In the genomic region with DNA sequence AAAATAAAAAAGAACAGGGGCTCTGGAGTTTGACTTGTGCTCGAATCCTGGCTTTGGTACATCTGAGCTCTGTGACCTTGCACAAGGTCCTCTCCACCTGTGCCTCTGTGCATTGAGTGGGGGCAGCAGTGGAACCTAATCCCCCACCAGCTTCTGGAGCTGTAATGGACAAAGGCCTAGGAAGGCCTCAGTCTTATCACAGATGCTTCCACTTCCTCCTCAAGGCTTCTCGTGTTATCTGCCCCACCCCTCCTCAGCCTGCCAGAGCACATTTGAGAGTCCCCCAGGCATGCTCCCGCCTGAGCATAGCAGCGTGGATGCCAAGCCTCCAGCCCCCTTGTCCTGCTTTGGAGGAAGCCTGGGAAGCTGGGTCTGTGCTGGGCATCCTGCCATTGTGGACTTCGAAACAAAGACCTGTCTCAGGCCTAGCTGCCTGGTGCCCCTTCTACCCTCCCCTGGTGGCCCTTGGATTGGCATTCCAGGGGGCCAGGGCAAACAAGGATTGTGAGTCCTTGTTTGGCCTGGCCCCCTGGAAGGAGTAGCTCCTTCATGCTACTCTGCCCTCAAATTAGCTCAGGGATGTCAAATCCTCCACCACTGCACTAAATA, we compare ENCODE assay signal across 15 cellular contexts. TPM values are rescaled to one million over a fixed set of nuclear protein-coding genes. Genes with fewer than 3 reads are reported as not detected.
DNase-seq lines count a peak whose midpoint lies in the region; ATAC-seq, FAIRE-seq and TF ChIP-seq lines count a peak whose summit lies in the region.
"Had no signal": no experiment of that assay in that cellular context is flagged by ENCODE, and none has a peak within 500 bp of the region (broad histone marks: within the 10 kb centered on the region; RNA-seq: fewer than 3 reads in every experiment).

No MANE protein-coding gene starts in this region.

- no peak overlapping the region for H3K4ac ChIP-seq in mesenchymal stem cell (ENCODE audit: low read depth in 1 of 2, low read length in 2 of 2)

- intact Hi-C loops in CD14-positive monocyte (cut with micrococcal nuclease) (no loop called here), pancreas (cut with DNase I) (no loop called here), A673 (cut with micrococcal nuclease; ENCODE audit: unreplicated experiment) (no loop called here)

- H3K9me3 Mint-ChIP-seq in CD14-positive monocyte = no peaks in the 10 kb centered on the region
- H3K9me3 Mint-ChIP-seq: activated T-cell treated with anti-CD3 and anti-CD28 coated beads, Interleukin-2, amount 50 U/mL, for 4 hours; mesothelial cell of epicardium had no signal

- H3K18ac ChIP-seq in mesenchymal stem cell (ENCODE audit: low read depth in 1 of 2, low read length in 2 of 2) = no peak overlapping the region

- H2AFZ ChIP-seq in Loucy (ENCODE audit: low read length) (0 out of 2 replicates have a peak overlapping the region, but pooled peaks have one; percentile 19), mesenchymal stem cell (ENCODE audit: low read depth, low read length) (no peak overlapping the region)
- H2AFZ ChIP-seq: GM23248 had no signal

- DNase-seq in CD14-positive monocyte (ENCODE audit: low spot score) (no peak), caudate nucleus (lab: John Stamatoyannopoulos, UW) (peak in 54 of 61 donors; percentile 16 to 89 (median 58)), mesenchymal stem cell (no peak), NCI-H1694 treated with DMSO at 0.1 percent for 48 hours (lab: John Stamatoyannopoulos, UW) (no peak), pancreas (no peak), A673 (ENCODE audit: low spot score) (no peak), NCI-H146 treated with DMSO at 0.1 percent for 48 hours (lab: John Stamatoyannopoulos, UW; ENCODE audit: unreplicated experiment) (no peak)
- DNase-seq: activated T-cell treated with anti-CD3 and anti-CD28 coated beads, Interleukin-2, amount 50 U/mL, for 4 hours; amniotic stem cell; GM23248; NCI-H345 had no signal

- peaks cover 16% of the 10 kb centered on the region for H3K79me1 ChIP-seq in mesenchymal stem cell (replicated peaks; ENCODE audit: low read length, poor library complexity, severe bottlenecking)

- H2BK12ac ChIP-seq in mesenchymal stem cell (ENCODE audit: low read length in 2 of 2) = no peak overlapping the region

- no peaks in the 10 kb centered on the region for H3F3A ChIP-seq in Loucy (ENCODE audit: low read depth)

- peak overlapping the region; percentile 69 for H4K8ac ChIP-seq in mesenchymal stem cell (ENCODE audit: low read length)

- H3K27ac Mint-ChIP-seq in CD14-positive monocyte = peak overlapping the region in 5 of 7 donors; percentile 2 to 80 (median 64)
- H3K27ac Mint-ChIP-seq: mesothelial cell of epicardium had no signal

- H3K14ac ChIP-seq in mesenchymal stem cell (ENCODE audit: low read length in 2 of 2) = no peak overlapping the region

- H2BK120ac ChIP-seq in mesenchymal stem cell (ENCODE audit: low read depth, low read length) = no peak overlapping the region

- TF ChIP-seq CTCF in CD14-positive monocyte (IDR thresholded peaks at IDR 0.05) = no peak
- no peak for TF ChIP-seq CTCF in Loucy (conservative IDR thresholded peaks at IDR 0.05; ENCODE audit: low read length)
- no peak for TF ChIP-seq CTCF in pancreas (IDR thresholded peaks at IDR 0.05)
- no peak for TF ChIP-seq CTCF in A673 (conservative IDR thresholded peaks at IDR 0.05; ENCODE audit: low read depth, low read length)

- no peak overlapping the region for H3K23ac ChIP-seq in mesenchymal stem cell (ENCODE audit: low read length in 2 of 2)

- H3K4me1 ChIP-seq in Loucy (ENCODE audit: insufficient read depth, low read length, poor library complexity, severe bottlenecking) = no peaks in the 10 kb centered on the region
- H3K4me1 ChIP-seq in mesenchymal stem cell (ENCODE audit: control insufficient read depth, insufficient read depth, low read depth, low read length) = peaks cover 13% of the 10 kb centered on the region
- H3K4me1 ChIP-seq in pancreas = no peaks in the 10 kb centered on the region
- H3K4me1 ChIP-seq in A673 (ENCODE audit: insufficient read depth, low read length, poor library complexity, severe bottlenecking) = peaks cover 7% of the 10 kb centered on the region
- H3K4me1 ChIP-seq: BLaER1 had no signal

- H3K4me1 Mint-ChIP-seq in CD14-positive monocyte = peaks cover 25% of the 10 kb centered on the region
- H3K4me1 Mint-ChIP-seq: mesothelial cell of epicardium had no signal

- H2BK15ac ChIP-seq in mesenchymal stem cell (ENCODE audit: low read depth, poor library complexity, severe bottlenecking) = no peak overlapping the region

- no peaks in the 10 kb centered on the region for H3K27me3 ChIP-seq in Loucy (ENCODE audit: insufficient read depth, low read length, poor library complexity, severe bottlenecking)
- H3K27me3 ChIP-seq in mesenchymal stem cell (ENCODE audit: control insufficient read depth in 1 of 2, insufficient read depth in 1 of 2, low read length in 2 of 2) = no peaks in the 10 kb centered on the region
- H3K27me3 ChIP-seq in pancreas = no peaks in the 10 kb centered on the region
- H3K27me3 ChIP-seq in A673 (replicated peaks; ENCODE audit: insufficient read depth, low read depth, low read length, poor library complexity) = no peaks in the 10 kb centered on the region
- H3K27me3 ChIP-seq: BLaER1, tibial nerve had no signal

- H3K4me2 ChIP-seq in Loucy (ENCODE audit: low read depth, low read length, poor library complexity, severe bottlenecking) = no peak overlapping the region
- H3K4me2 ChIP-seq in mesenchymal stem cell (ENCODE audit: low read length, poor library complexity, severe bottlenecking) = no peak overlapping the region
- H3K4me2 ChIP-seq: BLaER1 had no signal

- WGBS in mesenchymal stem cell = 79% methylated on average over 5 of the region's 5 CpGs
- 59 to 66% methylated on average over 5 of the region's 5 CpGs for WGBS in pancreas, 2 donors

- H3K36me3 ChIP-seq in Loucy (ENCODE audit: insufficient read depth, low read length) (no peaks in the 10 kb centered on the region), mesenchymal stem cell (ENCODE audit: control insufficient read depth in 1 of 2, insufficient read depth in 2 of 2, low read depth in 1 of 2, low read length in 2 of 2) (peaks cover 14 to 37% of the 10 kb centered on the region in 2 experiments), pancreas (no peaks in the 10 kb centered on the region), A673 (ENCODE audit: insufficient read depth, low read length, poor library complexity, severe bottlenecking) (no peaks in the 10 kb centered on the region)
- H3K36me3 ChIP-seq: BLaER1 had no signal

- H3K9me3 ChIP-seq in Loucy (ENCODE audit: insufficient read depth, low read depth, low read length) = no peaks in the 10 kb centered on the region
- H3K9me3 ChIP-seq in mesenchymal stem cell (ENCODE audit: control insufficient read depth, low read length) = no peaks in the 10 kb centered on the region
- no peaks in the 10 kb centered on the region for H3K9me3 ChIP-seq in pancreas
- H3K9me3 ChIP-seq in A673 (ENCODE audit: low read depth, low read length, poor library complexity, severe bottlenecking) = no peaks in the 10 kb centered on the region
- H3K9me3 ChIP-seq: BLaER1, tibial nerve had no signal

- H3K27me3 Mint-ChIP-seq in CD14-positive monocyte (ENCODE audit: low read depth in 3 of 3) = no peaks in the 10 kb centered on the region

- ATAC-seq in pancreas = no peak

- no peak overlapping the region for H2BK5ac ChIP-seq in mesenchymal stem cell (ENCODE audit: low read depth, low read length, poor library complexity, severe bottlenecking)

- H3K4me3 ChIP-seq in Loucy (ENCODE audit: low read length, poor library complexity, severe bottlenecking) = no peak overlapping the region
- H3K4me3 ChIP-seq in mesenchymal stem cell (ENCODE audit: insufficient read depth in 1 of 2, low read depth in 1 of 2, low read length in 2 of 2) = no peak overlapping the region
- H3K4me3 ChIP-seq in pancreas = no peak overlapping the region
- H3K4me3 ChIP-seq in A673 (ENCODE audit: low read depth, low read length, poor library complexity, severe bottlenecking) = no peak overlapping the region
- H3K4me3 ChIP-seq: BLaER1, GM23248, tibial nerve had no signal

- no TSS peak for BruUV-seq in A673 (replicated peaks; lab: Mats Ljungman, UMichigan)

- H3K4me3 Mint-ChIP-seq in CD14-positive monocyte = no peak overlapping the region
- H3K4me3 Mint-ChIP-seq: activated T-cell treated with anti-CD3 and anti-CD28 coated beads, Interleukin-2, amount 50 U/mL, for 4 hours; mesothelial cell of epicardium had no signal

- H3K27ac ChIP-seq in caudate nucleus (ENCODE audit: low read depth, low read length) (peak overlapping the region; percentile 68), mesenchymal stem cell (ENCODE audit: low read length, poor library complexity, severe bottlenecking) (no peak overlapping the region), pancreas (no peak overlapping the region), A673 (ENCODE audit: low read depth, low read length, poor library complexity, severe bottlenecking) (no peak overlapping the region)
- H3K27ac ChIP-seq: BLaER1, GM23248 had no signal

- no peak overlapping the region for H2AK5ac ChIP-seq in mesenchymal stem cell (ENCODE audit: low read length, severe bottlenecking)

- H3K9ac ChIP-seq in Loucy (ENCODE audit: low read depth, low read length, poor library complexity, severe bottlenecking) (no peak overlapping the region), mesenchymal stem cell (ENCODE audit: low read length) (no peak overlapping the region)
- H3K9ac ChIP-seq: BLaER1, GM23248 had no signal

- CTCF ChIA-PET in A673 (lab: Charles Lee) = no interaction called here

- H4K91ac ChIP-seq in mesenchymal stem cell (ENCODE audit: low read length) = peak overlapping the region; percentile 54

- POLR2A ChIA-PET in A673 (lab: Charles Lee; ENCODE audit: low non-redundant PET) = interaction anchor here (0.6 kb wide), 1 partner anchor 61 kb away, joined by 3 read pairs; no protein-coding TSS in a partner anchor

- H4K20me1 ChIP-seq in Loucy (ENCODE audit: insufficient read depth, low read length, poor library complexity, severe bottlenecking) = no peaks in the 10 kb centered on the region
- H4K20me1 ChIP-seq: BLaER1 had no signal

- H3K36me3 Mint-ChIP-seq in CD14-positive monocyte = peaks cover 6 to 14% of the 10 kb centered on the region in 2 donors
- H3K36me3 Mint-ChIP-seq: mesothelial cell of epicardium had no signal

- no peaks in the 10 kb centered on the region for H3K9me2 ChIP-seq in Loucy (replicated peaks; ENCODE audit: low read depth, low read length)

- no peak for FAIRE-seq in pancreas (lab: Jason Lieb, UNC)

- H3K79me2 ChIP-seq in Loucy (ENCODE audit: insufficient read depth, low read length) = no peaks in the 10 kb centered on the region

RNA-seq across cellular contexts. Expression of gene SLC35E4, which starts 15.0 kb away (rescaled TPM):
- polyA plus RNA-seq in CD14-positive monocyte (1 to 10 TPM; 1.4 to 2.4 TPM), pancreas (1 to 10 TPM; 1.0 to 1.1 TPM)
- 4.1 TPM for polyA plus RNA-seq in mesenchymal stem cell (2013, experiment 1 of 2)
- polyA plus RNA-seq in mesenchymal stem cell (2013, experiment 2 of 2) = 4.0 TPM
- total RNA-seq in pancreas (1 to 10 TPM in 5 of 6 donors, under 1 TPM in 1; 0.90 to 1.7 (median 1.3) TPM), A673 (2021) (2.4 and 3.3 TPM in 2 replicates)

RNA-seq across cellular contexts. Expression of gene DUSP18, which starts 17.1 kb away (rescaled TPM):
- polyA plus RNA-seq in CD14-positive monocyte = 10 to 100 TPM; 13.2 to 18.9 TPM
- polyA plus RNA-seq in mesenchymal stem cell (2013, experiment 1 of 2) = 8.2 TPM
- 8.3 TPM for polyA plus RNA-seq in mesenchymal stem cell (2013, experiment 2 of 2)
- total RNA-seq in pancreas = 1 to 10 TPM; 2.2 to 6.5 (median 3.4) TPM
- 1 to 10 TPM; 2.2 to 2.5 TPM for polyA plus RNA-seq in pancreas
- 5.2 and 5.4 TPM in 2 replicates for total RNA-seq in A673 (2021)

RNA-seq across cellular contexts. Expression of gene TCN2, which starts 43.6 kb away (rescaled TPM):
- 10 to 100 TPM; 45.0 to 51.7 TPM for polyA plus RNA-seq in CD14-positive monocyte
- polyA plus RNA-seq in mesenchymal stem cell (2013, experiment 1 of 2) = 16.2 TPM
- polyA plus RNA-seq in mesenchymal stem cell (2013, experiment 2 of 2) = 16.3 TPM
- total RNA-seq in pancreas = 10 to 100 TPM in 1 of 6 donors, 1 to 10 TPM in 5; 3.6 to 10.0 (median 5.9) TPM
- 1 to 10 TPM; 5.4 to 6.8 TPM for polyA plus RNA-seq in pancreas
- 7.3 and 9.8 TPM in 2 replicates for total RNA-seq in A673 (2021)

RNA-seq across cellular contexts. Expression of gene OSBP2, which starts 44.1 kb away (rescaled TPM):
- polyA plus RNA-seq in CD14-positive monocyte = under 1 TPM in 1 of 2 donors, not detected in 1; 0.54 TPM
- polyA plus RNA-seq in mesenchymal stem cell (2013, experiment 1 of 2) = 0.21 TPM
- polyA plus RNA-seq in mesenchymal stem cell (2013, experiment 2 of 2) = 0.21 TPM
- 1 to 10 TPM; 2.3 to 3.3 (median 2.6) TPM for total RNA-seq in pancreas
- polyA plus RNA-seq in pancreas = 1 to 10 TPM; 1.9 to 2.9 TPM
- total RNA-seq in A673 (2021) = 1.8 and 2.1 TPM in 2 replicates

RNA-seq across cellular contexts. Expression of gene PES1, which starts 58.9 kb away (rescaled TPM):
- polyA plus RNA-seq in CD14-positive monocyte = 10 to 100 TPM; 32.2 to 36.6 TPM
- 48.9 TPM for polyA plus RNA-seq in mesenchymal stem cell (2013, experiment 1 of 2)
- 48.6 TPM for polyA plus RNA-seq in mesenchymal stem cell (2013, experiment 2 of 2)
- total RNA-seq in pancreas = 10 to 100 TPM; 33.8 to 66.9 (median 36.7) TPM
- 10 to 100 TPM; 54.1 to 55.8 TPM for polyA plus RNA-seq in pancreas
- total RNA-seq in A673 (2021) = 151 and 175 TPM in 2 replicates

Comparison
In these comparisons a context has a peak if more than half of its experiments do, and no peak if none do; other contexts are left out.
1. DNase-seq: peak in caudate nucleus (54 of 61); none in CD14-positive monocyte (single experiment), mesenchymal stem cell (single experiment), NCI-H1694 treated with DMSO at 0.1 percent for 48 hours (single experiment), pancreas (0 of 6), A673 (single experiment) and NCI-H146 treated with DMSO at 0.1 percent for 48 hours (single experiment).